25 cellular contexts compared by ENCODE assay signal in genomic region chr20:57117296-57117695, GRCh38.
"Had no signal": no experiment of that assay in that cellular context is flagged by ENCODE, and none has a peak within 500 bp of the region (broad histone marks: within the 10 kb centered on the region; RNA-seq: fewer than 3 reads in every experiment).

No MANE protein-coding gene starts in this region.

- DNase-seq: activated CD8-positive, alpha-beta memory T cell treated with anti-CD3 and anti-CD28 coated beads, Interleukin-2, amount 10 ng/mL, durations not matched to agents 7 days and 5 days; activated CD8-positive, alpha-beta T cell treated with anti-CD3 and anti-CD28 coated beads, Interleukin-2, amount 10 ng/mL, durations not matched to agents 7 days and 5 days; activated naive CD8-positive, alpha-beta T cell treated with anti-CD3 and anti-CD28 coated beads, Interleukin-2, amount 50 U/mL, for 24 hours; activated T-cell treated with anti-CD3 and anti-CD28 coated beads, Interleukin-2, amount 50 U/mL, for 48 hours; amygdala; caudate nucleus; cortex of kidney; effector memory CD8-positive, alpha-beta T cell; erythroblast; gastrocnemius medialis; glutamatergic neuron; left cardiac atrium; left ventricle myocardium superior; mucosa of descending colon; posterior cingulate gyrus; right cardiac atrium; stimulated activated CD4-positive, alpha-beta T cell treated with anti-CD3 and anti-CD28 coated beads, Interleukin-2, amount 100 ng/mL, for 48 hours; stimulated activated naive CD4-positive, alpha-beta T cell treated with Interleukin-2 at 50 U/mL for 16 hours; testis; trophoblast cell; uterus had no signal

- H3K36me3 ChIP-seq: gastrocnemius medialis, uterus had no signal

- H3K4me1 Mint-ChIP-seq: activated CD8-positive, alpha-beta memory T cell treated with anti-CD3 and anti-CD28 coated beads, Interleukin-2, amount 10 ng/mL, durations not matched to agents 7 days and 5 days; activated naive CD4-positive, alpha-beta T cell treated with anti-CD3 and anti-CD28 coated beads, Interleukin-2, amount 50 U/mL, for 24 hours; activated naive CD8-positive, alpha-beta T cell treated with anti-CD3 and anti-CD28 coated beads, Interleukin-2, amount 50 U/mL, for 24 hours had no signal

- H3K27me3 ChIP-seq: gastrocnemius medialis, testis, uterus had no signal

- H3K36me3 Mint-ChIP-seq: activated CD8-positive, alpha-beta memory T cell treated with anti-CD3 and anti-CD28 coated beads, Interleukin-2, amount 10 ng/mL, durations not matched to agents 7 days and 5 days; activated naive CD4-positive, alpha-beta T cell treated with anti-CD3 and anti-CD28 coated beads, Interleukin-2, amount 50 U/mL, for 24 hours; natural killer cell treated with Interleukin-12 subunit alpha and Interleukin-12 subunit beta and Interleukin-15 and Interleukin-18, amount 100 ng/mL, for 72 hours had no signal

- H3K9me3 ChIP-seq: gastrocnemius medialis, mucosa of descending colon, testis, uterus had no signal

- H3K9me3 Mint-ChIP-seq: activated naive CD8-positive, alpha-beta T cell treated with anti-CD3 and anti-CD28 coated beads, Interleukin-2, amount 50 U/mL, for 24 hours; activated T-helper 2 cell treated with anti-CD3 and anti-CD28 coated beads, Interferon-gamma antibody, Interleukin-2, Interleukin-4, amounts not matched to agents 10 μg/mL and 5 μg/mL and 100 μg/mL, durations not matched to agents 14 hours and 24 hours and 36 hours; effector memory CD8-positive, alpha-beta T cell; natural killer cell treated with Interleukin-12 subunit alpha and Interleukin-12 subunit beta and Interleukin-15 and Interleukin-18, amount 100 ng/mL, for 72 hours had no signal

- H3K4me1 ChIP-seq: gastrocnemius medialis, testis, uterus had no signal

- ATAC-seq: activated CD8-positive, alpha-beta memory T cell treated with anti-CD3 and anti-CD28 coated beads, Interleukin-2, amount 10 ng/mL, durations not matched to agents 7 days and 5 days; activated CD8-positive, alpha-beta T cell treated with anti-CD3 and anti-CD28 coated beads, Interleukin-2, amount 10 ng/mL, durations not matched to agents 7 days and 5 days; activated naive CD8-positive, alpha-beta T cell treated with anti-CD3 and anti-CD28 coated beads, Interleukin-2, amount 50 U/mL, for 24 hours; effector memory CD8-positive, alpha-beta T cell; gastrocnemius medialis; left cardiac atrium; left ventricle myocardium superior; mucosa of descending colon; natural killer cell treated with Interleukin-12 subunit alpha and Interleukin-12 subunit beta and Interleukin-15 and Interleukin-18, amount 100 ng/mL, for 72 hours; right cardiac atrium had no signal

- H3K27ac ChIP-seq: gastrocnemius medialis, testis, uterus had no signal

- H3K4me3 ChIP-seq: gastrocnemius medialis, mucosa of descending colon, testis, uterus had no signal

- H3K4me3 Mint-ChIP-seq: activated CD8-positive, alpha-beta memory T cell treated with anti-CD3 and anti-CD28 coated beads, Interleukin-2, amount 10 ng/mL, durations not matched to agents 7 days and 5 days; activated CD8-positive, alpha-beta T cell treated with anti-CD3 and anti-CD28 coated beads, Interleukin-2, amount 10 ng/mL, durations not matched to agents 7 days and 5 days; activated naive CD4-positive, alpha-beta T cell treated with anti-CD3 and anti-CD28 coated beads, Interleukin-2, amount 50 U/mL, for 24 hours; activated naive CD8-positive, alpha-beta T cell treated with anti-CD3 and anti-CD28 coated beads, Interleukin-2, amount 50 U/mL, for 24 hours; effector memory CD8-positive, alpha-beta T cell; natural killer cell treated with Interleukin-12 subunit alpha and Interleukin-12 subunit beta and Interleukin-15 and Interleukin-18, amount 100 ng/mL, for 72 hours had no signal

- H3K27me3 Mint-ChIP-seq: activated CD8-positive, alpha-beta memory T cell treated with anti-CD3 and anti-CD28 coated beads, Interleukin-2, amount 10 ng/mL, durations not matched to agents 7 days and 5 days; effector memory CD8-positive, alpha-beta T cell had no signal

- H3K27ac Mint-ChIP-seq: activated CD8-positive, alpha-beta memory T cell treated with anti-CD3 and anti-CD28 coated beads, Interleukin-2, amount 10 ng/mL, durations not matched to agents 7 days and 5 days; activated CD8-positive, alpha-beta T cell treated with anti-CD3 and anti-CD28 coated beads, Interleukin-2, amount 10 ng/mL, durations not matched to agents 7 days and 5 days; activated naive CD4-positive, alpha-beta T cell treated with anti-CD3 and anti-CD28 coated beads, Interleukin-2, amount 50 U/mL, for 24 hours; activated naive CD8-positive, alpha-beta T cell treated with anti-CD3 and anti-CD28 coated beads, Interleukin-2, amount 50 U/mL, for 24 hours; activated T-helper 2 cell treated with anti-CD3 and anti-CD28 coated beads, Interferon-gamma antibody, Interleukin-2, Interleukin-4, amounts not matched to agents 10 μg/mL and 5 μg/mL and 100 μg/mL, durations not matched to agents 14 hours and 24 hours and 36 hours; effector memory CD8-positive, alpha-beta T cell; natural killer cell treated with Interleukin-12 subunit alpha and Interleukin-12 subunit beta and Interleukin-15 and Interleukin-18, amount 100 ng/mL, for 72 hours had no signal

- FAIRE-seq: keratinocyte had no signal
